18 cellular contexts compared by ENCODE assay signal in the genomic region with DNA sequence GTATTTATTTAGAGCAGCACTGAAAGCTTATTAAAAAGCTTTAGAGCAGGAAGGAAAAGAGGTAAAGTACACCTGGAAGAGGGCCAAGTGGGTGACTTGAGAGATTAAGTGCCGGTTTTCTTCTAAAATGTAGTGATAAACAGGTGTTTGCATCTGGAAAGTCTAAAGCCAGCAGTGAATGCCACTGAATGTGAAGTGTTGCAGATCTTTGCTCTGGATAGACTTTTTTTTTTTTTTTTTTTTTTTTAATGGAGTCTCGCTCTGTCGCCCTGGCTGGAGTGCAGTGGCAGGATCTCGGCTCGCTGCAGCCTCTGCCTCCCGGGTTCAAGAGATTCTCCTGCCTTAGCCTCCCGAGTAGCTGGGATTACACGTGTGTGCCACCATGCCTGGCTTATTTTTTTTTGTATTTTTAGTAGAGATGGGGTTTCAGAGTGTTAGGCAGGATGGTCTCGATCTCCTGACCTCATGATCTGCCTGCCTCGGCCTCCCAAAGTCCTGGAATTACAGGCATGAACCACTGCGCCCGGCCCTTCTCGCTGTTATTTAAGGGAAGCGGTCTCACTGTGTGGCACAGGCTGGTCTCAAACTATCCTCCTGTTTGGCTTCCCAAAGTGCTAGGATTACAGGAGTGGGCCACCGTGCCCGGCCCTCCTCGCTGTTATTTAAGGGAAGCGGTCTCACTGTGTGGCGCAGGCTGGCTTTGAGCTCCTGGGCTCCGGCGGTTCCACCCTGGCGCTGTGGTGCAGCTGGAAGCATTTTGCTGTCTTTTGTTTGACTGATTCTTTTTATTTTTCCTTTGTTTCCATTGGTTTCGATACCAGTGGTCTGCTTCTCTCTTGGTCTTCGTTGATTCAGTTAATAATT. TPM values are rescaled to one million over a fixed set of nuclear protein-coding genes. Genes with fewer than 3 reads are reported as not detected.
A peak's percentile ranks its signal among the peaks of the same experiment; 100 is the strongest.
DNase-seq lines count a peak whose midpoint lies in the region; ATAC-seq and TF ChIP-seq lines count a peak whose summit lies in the region.
"Had no signal": no experiment of that assay in that cellular context is flagged by ENCODE, and none has a peak within 500 bp of the region (broad histone marks: within the 10 kb centered on the region; RNA-seq: fewer than 3 reads in every experiment).

No MANE protein-coding gene starts in this region.

- CTCF ChIA-PET in HEK293T (lab: Yijun Ruan, JAX) = interaction anchor here (0.6 kb wide), 1 partner anchor 402 kb away, joined by 6 read pairs; no protein-coding TSS in a partner anchor

- no peak overlapping the region for H3K4me3 ChIP-seq in BLaER1 treated with 17β-estradiol and CSF1 and Interleukin-3, amounts not matched to agents 10 nM and 100 nM
- H3K4me3 ChIP-seq: breast epithelium, heart right ventricle, SK-N-MC, tibial artery had no signal

- peaks cover 61 to 100% (median 88%) of the 10 kb centered on the region in 10 experiments for H3K4me1 ChIP-seq in BLaER1 treated with 17β-estradiol and CSF1 and Interleukin-3, amounts not matched to agents 10 nM and 100 nM
- H3K4me1 ChIP-seq: breast epithelium had no signal

- no peaks in the 10 kb centered on the region for H3K27me3 ChIP-seq in BLaER1 treated with 17β-estradiol and CSF1 and Interleukin-3, amounts not matched to agents 10 nM and 100 nM
- H3K27me3 ChIP-seq: breast epithelium, heart right ventricle, tibial artery had no signal

- no peaks in the 10 kb centered on the region for H3K9me3 ChIP-seq in BLaER1 treated with 17β-estradiol and CSF1 and Interleukin-3, amounts not matched to agents 10 nM and 100 nM (replicated peaks in 1 of 11)
- H3K9me3 ChIP-seq: breast epithelium, heart right ventricle, tibial artery had no signal

- H3K36me3 Mint-ChIP-seq in brain = peaks cover 25% of the 10 kb centered on the region
- peaks cover 12% of the 10 kb centered on the region for H3K36me3 Mint-ChIP-seq in nephron progenitor cell (ENCODE audit: low read depth)
- H3K36me3 Mint-ChIP-seq: activated naive CD4-positive, alpha-beta T cell treated with anti-CD3 and anti-CD28 coated beads, Interleukin-2, amount 50 U/mL, for 72 hours had no signal

- H3K9ac ChIP-seq in BLaER1 treated with 17β-estradiol and CSF1 and Interleukin-3, amounts not matched to agents 10 nM and 100 nM = peak overlapping the region in 7 of 11 experiments; percentile 13 to 90 (median 60); a peak in 11 of 22 replicates

- POLR2A ChIA-PET in HEK293T (lab: Yijun Ruan, JAX) = interaction anchor here (1.2 kb wide), 1 partner anchor 41 kb away, joined by 3 read pairs; no protein-coding TSS in a partner anchor

- H3K27ac Mint-ChIP-seq in brain = peak overlapping the region; percentile 13 to 95 (median 66)
- peak overlapping the region; percentile 96 for H3K27ac Mint-ChIP-seq in nephron progenitor cell

- H4K20me1 ChIP-seq in BLaER1 treated with 17β-estradiol and CSF1 and Interleukin-3, amounts not matched to agents 10 nM and 100 nM = peaks cover 35 to 98% (median 72%) of the 10 kb centered on the region in 11 experiments; a peak in 19 of 22 replicates

- H3K27ac ChIP-seq in BLaER1 treated with 17β-estradiol and CSF1 and Interleukin-3, amounts not matched to agents 10 nM and 100 nM = peak overlapping the region in 8 of 11 experiments; percentile 34 to 99 (median 96); a peak in 15 of 22 replicates
- H3K27ac ChIP-seq: breast epithelium, heart right ventricle, SK-N-MC, tibial artery had no signal

- peaks cover 21 to 45% (median 30%) of the 10 kb centered on the region in 11 experiments for H3K36me3 ChIP-seq in BLaER1 treated with 17β-estradiol and CSF1 and Interleukin-3, amounts not matched to agents 10 nM and 100 nM
- H3K36me3 ChIP-seq: breast epithelium, tibial artery had no signal

- H3K27me3 Mint-ChIP-seq in brain (no peaks in the 10 kb centered on the region), nephron progenitor cell (ENCODE audit: low read depth, poor library complexity) (no peaks in the 10 kb centered on the region)

- no peak for DNase-seq in HEK293T (ENCODE audit: extremely low spot score)
- no peak for DNase-seq in nephron progenitor cell
- DNase-seq in NCI-H226 = no peak
- no peak for DNase-seq in HUDEP-2 (lab: John Stamatoyannopoulos, UW; ENCODE audit: unreplicated experiment in 76 of 76)
- DNase-seq in A172 (ENCODE audit: low spot score) = no peak
- DNase-seq: activated CD4-positive, alpha-beta T cell treated with anti-CD3 and anti-CD28 coated beads, Interleukin-2, amount 50 U/mL, for 1 hour; heart right ventricle; KBM-7; NCI-H1694; NCI-H526 treated with DMSO at 0.1 percent for 48 hours; stimulated activated CD4-positive, alpha-beta T cell treated with anti-CD3 and anti-CD28 coated beads, Interleukin-4, amount 100 ng/mL, for 4 hours; tibial artery had no signal

- H3K4me3 Mint-ChIP-seq in brain (peak overlapping the region in 1 of 5 experiments; percentile 27), nephron progenitor cell (peak overlapping the region; percentile 7)

- H3K4me2 ChIP-seq in BLaER1 treated with 17β-estradiol and CSF1 and Interleukin-3, amounts not matched to agents 10 nM and 100 nM = peak overlapping the region; percentile 18 to 95 (median 79); a peak in 20 of 22 replicates

- TF ChIP-seq CTCF in brain (conservative IDR thresholded peaks at IDR 0.05) (no peak), nephron progenitor cell (IDR thresholded peaks at IDR 0.05) (no peak)

- H3K4me1 Mint-ChIP-seq in brain (peaks cover 58% of the 10 kb centered on the region), nephron progenitor cell (peaks cover 49% of the 10 kb centered on the region)

- peaks cover 0 to 2% (median 0%) of the 10 kb centered on the region in 5 experiments for H3K9me3 Mint-ChIP-seq in brain
- H3K9me3 Mint-ChIP-seq in nephron progenitor cell = no peaks in the 10 kb centered on the region
- H3K9me3 Mint-ChIP-seq: activated naive CD4-positive, alpha-beta T cell treated with anti-CD3 and anti-CD28 coated beads, Interleukin-2, amount 50 U/mL, for 72 hours had no signal

- ATAC-seq in HG03139 (IDR thresholded peaks at IDR 0.05; ENCODE audit: unreplicated experiment) = no peak
- ATAC-seq: activated naive CD4-positive, alpha-beta T cell treated with anti-CD3 and anti-CD28 coated beads, Interleukin-2, amount 50 U/mL, for 72 hours had no signal

TF ChIP-seq in HEK293T, 16 proteins besides CTCF, POLR2A, EP300 and RAD21:
- TF ChIP-seq ARNT (IDR thresholded peaks at IDR 0.05) = no peak
- TF ChIP-seq, protein P1, sequence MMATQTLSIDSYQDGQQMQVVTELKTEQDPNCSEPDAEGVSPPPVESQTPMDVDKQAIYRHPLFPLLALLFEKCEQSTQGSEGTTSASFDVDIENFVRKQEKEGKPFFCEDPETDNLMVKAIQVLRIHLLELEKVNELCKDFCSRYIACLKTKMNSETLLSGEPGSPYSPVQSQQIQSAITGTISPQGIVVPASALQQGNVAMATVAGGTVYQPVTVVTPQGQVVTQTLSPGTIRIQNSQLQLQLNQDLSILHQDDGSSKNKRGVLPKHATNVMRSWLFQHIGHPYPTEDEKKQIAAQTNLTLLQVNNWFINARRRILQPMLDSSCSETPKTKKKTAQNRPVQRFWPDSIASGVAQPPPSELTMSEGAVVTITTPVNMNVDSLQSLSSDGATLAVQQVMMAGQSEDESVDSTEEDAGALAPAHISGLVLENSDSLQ (IDR thresholded peaks at IDR 0.05) = no peak
- no peak for TF ChIP-seq HDGF (IDR thresholded peaks at IDR 0.05; ENCODE audit: borderline replicate concordance)
- no peak for TF ChIP-seq SP1 (IDR thresholded peaks at IDR 0.05)
- TF ChIP-seq BHLHE40 (IDR thresholded peaks at IDR 0.05; ENCODE audit: borderline replicate concordance) = no peak
- peak; percentile 48; the same call in 1 of the 2 replicates for TF ChIP-seq ZNF384 (IDR thresholded peaks at IDR 0.05)
- TF ChIP-seq FOXM1 (IDR thresholded peaks at IDR 0.05; ENCODE audit: borderline replicate concordance) = no peak

RNA-seq across cellular contexts. Expression of a gene that starts 40.5 kb away (rescaled TPM):
- polyA plus RNA-seq in brain (ENCODE audit: insufficient read depth, low read depth, low replicate concordance) = 44.0 TPM
- total RNA-seq in A172 (2014; rRNA removed; shearing (Covaris generic)) = 33.6 and 37.0 TPM in 2 replicates
